In the genomic region with DNA sequence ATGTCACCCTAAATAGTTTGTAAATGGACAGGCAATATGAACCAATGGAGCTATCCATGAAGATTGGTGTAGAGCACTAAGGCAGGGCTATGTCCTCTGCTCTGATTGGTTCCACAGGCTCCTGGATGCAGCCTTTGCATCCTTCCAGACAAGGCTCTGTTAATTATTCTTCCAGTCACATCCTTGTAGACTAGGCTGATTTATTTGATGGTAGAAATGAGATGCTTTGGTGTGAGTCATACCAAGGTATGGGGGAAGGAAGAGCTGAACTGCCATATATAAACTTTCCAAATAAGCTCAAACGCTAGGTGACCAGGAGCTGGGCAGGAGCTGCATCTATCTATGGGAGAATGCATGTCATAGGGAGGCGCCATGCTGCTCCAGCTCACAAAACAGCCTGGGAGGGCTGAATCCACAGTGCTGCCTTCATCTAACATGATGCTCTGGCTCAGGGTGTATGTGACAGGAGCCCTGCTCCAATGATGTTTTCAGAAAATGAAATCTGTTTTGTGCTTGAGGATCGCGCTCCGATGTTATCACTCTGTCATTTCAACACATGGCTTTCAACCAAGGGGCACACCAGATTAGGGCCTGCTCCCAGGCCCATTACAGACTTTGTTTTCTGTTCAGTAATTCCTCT, we compare ENCODE assay signal across 22 cellular contexts.
"Had no signal": no experiment of that assay in that cellular context is flagged by ENCODE, and none has a peak within 500 bp of the region (broad histone marks: within the 10 kb centered on the region; RNA-seq: fewer than 3 reads in every experiment).

No MANE protein-coding gene starts in this region.

- H3K4me3 ChIP-seq: Peyer's patch had no signal

- H3K4me1 ChIP-seq: Peyer's patch had no signal

- H3K27ac ChIP-seq: Peyer's patch, VCaP had no signal

- H3K27me3 ChIP-seq: Peyer's patch had no signal

- DNase-seq: activated CD4-positive, alpha-beta memory T cell treated with anti-CD3 and anti-CD28 coated beads for 36 hours; activated CD4-positive, alpha-beta T cell treated with anti-CD3 and anti-CD28 coated beads, Interleukin-2, amount 10 ng/mL, durations not matched to agents 7 days and 5 days; activated CD4-positive, CD25-positive, alpha-beta regulatory T cell; activated CD8-positive, alpha-beta memory T cell treated with anti-CD3 and anti-CD28 coated beads for 24 hours; activated effector memory CD4-positive, alpha-beta T cell treated with anti-CD3 and anti-CD28 coated beads, Interleukin-2, amount 50 U/mL, for 16 hours; activated naive CD4-positive, alpha-beta T cell treated with anti-CD3 and anti-CD28 coated beads for 36 hours; activated naive CD8-positive, alpha-beta T cell treated with anti-CD3 and anti-CD28 coated beads for 36 hours; activated T-cell treated with anti-CD3 and anti-CD28 coated beads, Interleukin-2, amount 50 U/mL, for 4 hours; cerebellar nuclear complex; KG1; NCI-H1092; NCI-H1417 treated with DMSO at 0.1 percent for 48 hours; NCI-H1694; NCI-H2029 treated with DMSO at 0.1 percent for 48 hours; NCI-H510A treated with DMSO at 0.1 percent for 48 hours; NCI-H69; NK-92 treated with Interleukin-12 subunit alpha and Interleukin-12 subunit beta, amount 100 ng/mL, for 24 hours; OCI-M1; Peyer's patch; SHP77 treated with DMSO at 0.1 percent for 48 hours; T-helper 1 cell had no signal

- ATAC-seq: activated T-cell treated with anti-CD3 and anti-CD28 coated beads, Interleukin-2, amount 50 U/mL, for 4 hours had no signal

- H3K36me3 ChIP-seq: Peyer's patch had no signal

- H3K9me3 ChIP-seq: Peyer's patch had no signal
